28 cellular contexts compared by ENCODE assay signal in genomic region chr3:131899021-131899420, GRCh38.
"Had no signal": no experiment of that assay in that cellular context is flagged by ENCODE, and none has a peak within 500 bp of the region (broad histone marks: within the 10 kb centered on the region; RNA-seq: fewer than 3 reads in every experiment).

No MANE protein-coding gene starts in this region.

- H3K9ac ChIP-seq: SK-N-SH had no signal

- H3K4me3 ChIP-seq: adrenal gland, body of pancreas, breast epithelium, SJCRH30 had no signal

- H3K36me3 Mint-ChIP-seq: activated CD4-positive, alpha-beta memory T cell treated with anti-CD3 and anti-CD28 coated beads for 36 hours; activated naive CD4-positive, alpha-beta T cell treated with anti-CD3 and anti-CD28 coated beads, Interleukin-2, amount 50 U/mL, for 72 hours had no signal

- H3K36me3 ChIP-seq: adrenal gland, breast epithelium, SJCRH30 had no signal

- H3K27ac Mint-ChIP-seq: activated B cell treated with CpG ODN at 0.5 μM for 24 hours; activated CD4-positive, alpha-beta memory T cell treated with anti-CD3 and anti-CD28 coated beads for 36 hours; activated naive CD4-positive, alpha-beta T cell treated with anti-CD3 and anti-CD28 coated beads for 36 hours; activated naive CD4-positive, alpha-beta T cell treated with anti-CD3 and anti-CD28 coated beads, Interleukin-2, amount 50 U/mL, for 72 hours; activated T-helper 1 cell treated with anti-CD3 and anti-CD28 coated beads, Interleukin-12 subunit alpha, Interleukin-12 subunit beta, Interleukin-2, Interleukin-4 antibody, amounts not matched to agents 30 ng/mL and 10 ng/mL and 1 ng/mL, durations not matched to agents 14 hours and 24 hours and 36 hours; T-helper 1 cell treated with Interleukin-12 subunit alpha and Interleukin-12 subunit beta and Interleukin-4 antibody, amounts not matched to agents 30 μg/mL and 1 μg/mL, for 36 hours; T-helper 2 cell treated with Interferon-gamma antibody and Interleukin-4, amounts not matched to agents 5 μg/mL and 100 μg/mL, for 36 hours had no signal

- H3K4me1 ChIP-seq: adrenal gland, body of pancreas, breast epithelium, SJCRH30 had no signal

- ATAC-seq: activated naive CD4-positive, alpha-beta T cell treated with anti-CD3 and anti-CD28 coated beads, Interleukin-2, amount 50 U/mL, for 72 hours; activated T-cell treated with anti-CD3 and anti-CD28 coated beads, Interleukin-2, amount 50 U/mL, for 4 hours; body of pancreas; Panc1 had no signal

- H3K4me3 Mint-ChIP-seq: activated B cell treated with CpG ODN at 0.5 μM for 24 hours; activated CD4-positive, alpha-beta memory T cell treated with anti-CD3 and anti-CD28 coated beads for 36 hours; activated naive CD4-positive, alpha-beta T cell treated with anti-CD3 and anti-CD28 coated beads for 36 hours; activated T-cell treated with anti-CD3 and anti-CD28 coated beads, Interleukin-2, amount 50 U/mL, for 4 hours; activated T-helper 1 cell treated with anti-CD3 and anti-CD28 coated beads, Interleukin-12 subunit alpha, Interleukin-12 subunit beta, Interleukin-2, Interleukin-4 antibody, amounts not matched to agents 30 ng/mL and 10 ng/mL and 1 ng/mL, durations not matched to agents 14 hours and 24 hours and 36 hours; T-helper 1 cell treated with Interleukin-12 subunit alpha and Interleukin-12 subunit beta and Interleukin-4 antibody, amounts not matched to agents 30 μg/mL and 1 μg/mL, for 36 hours; T-helper 2 cell treated with Interferon-gamma antibody and Interleukin-4, amounts not matched to agents 5 μg/mL and 100 μg/mL, for 36 hours had no signal

- H3K27ac ChIP-seq: adrenal gland, body of pancreas, breast epithelium, SJCRH30 had no signal

- H3K27me3 ChIP-seq: adrenal gland, body of pancreas, breast epithelium, SJCRH30 had no signal

- H3K27me3 Mint-ChIP-seq: activated B cell treated with CpG ODN at 0.5 μM for 24 hours; activated CD4-positive, alpha-beta memory T cell treated with anti-CD3 and anti-CD28 coated beads for 36 hours had no signal

- H3K4me2 ChIP-seq: SK-N-SH had no signal

- H3K9me3 ChIP-seq: adrenal gland, body of pancreas, breast epithelium, SJCRH30, SK-N-SH had no signal

- H3K9me3 Mint-ChIP-seq: activated B cell treated with CpG ODN at 0.5 μM for 24 hours; activated CD4-positive, alpha-beta memory T cell treated with anti-CD3 and anti-CD28 coated beads for 36 hours; activated naive CD4-positive, alpha-beta T cell treated with anti-CD3 and anti-CD28 coated beads for 36 hours; activated naive CD4-positive, alpha-beta T cell treated with anti-CD3 and anti-CD28 coated beads, Interleukin-2, amount 50 U/mL, for 72 hours; activated T-cell treated with anti-CD3 and anti-CD28 coated beads, Interleukin-2, amount 50 U/mL, for 4 hours; activated T-helper 1 cell treated with anti-CD3 and anti-CD28 coated beads, Interleukin-12 subunit alpha, Interleukin-12 subunit beta, Interleukin-2, Interleukin-4 antibody, amounts not matched to agents 30 ng/mL and 10 ng/mL and 1 ng/mL, durations not matched to agents 14 hours and 24 hours and 36 hours; T-helper 1 cell treated with Interleukin-12 subunit alpha and Interleukin-12 subunit beta and Interleukin-4 antibody, amounts not matched to agents 30 μg/mL and 1 μg/mL, for 36 hours; T-helper 2 cell treated with Interferon-gamma antibody and Interleukin-4, amounts not matched to agents 5 μg/mL and 100 μg/mL, for 36 hours had no signal

- H3K4me1 Mint-ChIP-seq: activated B cell treated with CpG ODN at 0.5 μM for 24 hours had no signal

- DNase-seq: activated B cell treated with CpG ODN at 0.5 μM for 24 hours; activated CD4-positive, alpha-beta memory T cell treated with anti-CD3 and anti-CD28 coated beads for 36 hours; activated CD4-positive, alpha-beta T cell treated with anti-CD3 and anti-CD28 coated beads for 4 hours; activated CD4-positive, alpha-beta T cell treated with anti-CD3 and anti-CD28 coated beads, Interleukin-2, amount 50 U/mL, for 1 hour; activated CD4-positive, CD25-positive, alpha-beta regulatory T cell treated with anti-CD3 and anti-CD28 coated beads, Interleukin-2, amount 50 U/mL, for 72 hours; activated CD8-positive, alpha-beta memory T cell treated with anti-CD3 and anti-CD28 coated beads, Interleukin-2, amount 50 U/mL, for 4 hours; activated gamma-delta T cell treated with Interleukin-2 at 50 U/mL for 16 hours; activated naive CD4-positive, alpha-beta T cell treated with anti-CD3 and anti-CD28 coated beads for 36 hours; activated T-cell treated with anti-CD3 and anti-CD28 coated beads for 4 hours; activated T-cell treated with anti-CD3 and anti-CD28 coated beads, Interleukin-2, amount 50 U/mL, for 4 hours; adrenal gland; body of pancreas; Karpas-422; NCI-H1105; NCI-H1417 treated with DMSO at 0.1 percent for 48 hours; NCI-H187; NCI-H2081 treated with DMSO at 0.1 percent for 48 hours; NCI-H345; NCI-H524 treated with DMSO at 0.1 percent for 48 hours; SHP77; SJCRH30 had no signal
